Comparison of ENCODE assay signal across 10 cellular contexts in genomic region chr1:246583448-246584185, GRCh38. TPM values are rescaled to one million over a fixed set of nuclear protein-coding genes. Genes with fewer than 3 reads are reported as not detected.
DNase-seq lines count a peak whose midpoint lies in the region; ATAC-seq, FAIRE-seq and TF ChIP-seq lines count a peak whose summit lies in the region.
"Had no signal": no experiment of that assay in that cellular context is flagged by ENCODE, and none has a peak within 500 bp of the region (broad histone marks: within the 10 kb centered on the region; RNA-seq: fewer than 3 reads in every experiment).

No MANE protein-coding gene starts in this region.

- intact Hi-C loops in ascending aorta (cut with DNase I): no loop called here

- no peaks in the 10 kb centered on the region for H3K27me3 ChIP-seq in small intestine (ENCODE audit: control insufficient read depth in 2 of 2, insufficient read depth in 2 of 2, low read length in 2 of 2)
- no peaks in the 10 kb centered on the region for H3K27me3 ChIP-seq in ascending aorta

- peak; percentile 20 for DNase-seq in NCI-H510A treated with DMSO at 0.1 percent for 48 hours (lab: John Stamatoyannopoulos, UW)
- peak; percentile 68 for DNase-seq in fibroblast of villous mesenchyme (ENCODE audit: low read depth)
- peak; percentile 96 for DNase-seq in small intestine
- DNase-seq in ascending aorta (ENCODE audit: low spot score in 2 of 2): no peak
- DNase-seq in RPMI8226: no peak
- DNase-seq in putamen (ENCODE audit: low spot score): no peak
- DNase-seq: MM.1S, naive B cell had no signal

- 46 to 72% (median 65%) methylated on average over 6 of the region's 6 CpGs for WGBS in small intestine, 3 donors

- H3K9me3 ChIP-seq in HEK293 (ENCODE audit: control insufficient read depth, insufficient read depth, low read depth, low read length): no peaks in the 10 kb centered on the region
- no peaks in the 10 kb centered on the region for H3K9me3 ChIP-seq in small intestine (ENCODE audit: control insufficient read depth, low read depth)
- no peaks in the 10 kb centered on the region for H3K9me3 ChIP-seq in ascending aorta

- CTCF ChIA-PET in HEK293 (lab: Yijun Ruan, JAX): interaction anchor here (0.6 kb wide), 1 partner anchor 23 kb away, joined by 4 read pairs; no protein-coding TSS in a partner anchor

- POLR2A ChIA-PET in HEK293 (lab: Yijun Ruan, JAX): no interaction called here

- H3K4me3 ChIP-seq in HEK293 (ENCODE audit: low read depth, low read length) (no peak overlapping the region), fibroblast of villous mesenchyme (ENCODE audit: low read depth, low read length) (no peak overlapping the region), small intestine (ENCODE audit: low read depth in 1 of 2, low read length in 2 of 2) (peak overlapping the region in 1 of 2 donors; percentile 50), ascending aorta (no peak overlapping the region)

- H3K27ac ChIP-seq in HEK293 (ENCODE audit: extremely low read depth, low read depth, low read length) (no peak overlapping the region), small intestine (ENCODE audit: low read depth in 1 of 2, low read length in 1 of 2) (peak overlapping the region; percentile 56 to 80), ascending aorta (no peak overlapping the region)

- no peak for TF ChIP-seq CTCF in HEK293 (tag by site-specific recombination; IDR thresholded peaks at IDR 0.05)
- TF ChIP-seq CTCF in fibroblast of villous mesenchyme (IDR thresholded peaks at IDR 0.05; ENCODE audit: insufficient read depth, low read depth, low read length): no peak
- TF ChIP-seq CTCF in ascending aorta (IDR thresholded peaks at IDR 0.05): no peak

- peak; percentile 67 for FAIRE-seq in small intestine (lab: Jason Lieb, UNC)

- no peak for ATAC-seq in HG03442 (IDR thresholded peaks at IDR 0.05; ENCODE audit: unreplicated experiment)

- no peaks in the 10 kb centered on the region for H3K4me1 ChIP-seq in HEK293 (ENCODE audit: control insufficient read depth, insufficient read depth, low read length)
- peaks cover 3 to 20% of the 10 kb centered on the region in 2 donors for H3K4me1 ChIP-seq in small intestine (ENCODE audit: control insufficient read depth in 2 of 2, insufficient read depth in 1 of 2, low read depth in 1 of 2, low read length in 1 of 2)
- peaks cover 0 to 15% of the 10 kb centered on the region in 2 donors for H3K4me1 ChIP-seq in ascending aorta

- H3K36me3 ChIP-seq in HEK293 (ENCODE audit: control insufficient read depth in 2 of 2, insufficient read depth in 1 of 2, low read length in 2 of 2) (no peaks in the 10 kb centered on the region), small intestine (ENCODE audit: control insufficient read depth in 2 of 2, insufficient read depth in 2 of 2, low read length in 2 of 2) (no peaks in the 10 kb centered on the region), ascending aorta (peaks cover 5 to 9% of the 10 kb centered on the region in 2 donors)

TF ChIP-seq in HEK293, 187 proteins besides CTCF, POLR2A, EP300 and RAD21:
- peak; percentile 44 for TF ChIP-seq ZNF843 (tag by site-specific recombination; IDR thresholded peaks at IDR 0.05)
- no peak for TF ChIP-seq ZSCAN30 (tag by site-specific recombination; IDR thresholded peaks at IDR 0.05)
- TF ChIP-seq ZNF132 (tag by site-specific recombination; IDR thresholded peaks at IDR 0.05; ENCODE audit: borderline replicate concordance): no peak
- peak; percentile 80 for TF ChIP-seq PRDM6 (tag by site-specific recombination; IDR thresholded peaks at IDR 0.05)
- no peak for TF ChIP-seq ZBTB21 (tag by site-specific recombination; IDR thresholded peaks at IDR 0.05)
- peak; percentile 48 for TF ChIP-seq FEZF1 (tag by site-specific recombination; IDR thresholded peaks at IDR 0.05)

RNA-seq across cellular contexts. Expression of gene CNST, which starts 17.4 kb away (rescaled TPM):
- total RNA-seq in fibroblast of villous mesenchyme: 27.7 and 44.0 TPM in 2 replicates
- polyA plus RNA-seq in small intestine: 10 to 100 TPM in 2 of 3 donors, 1 to 10 TPM in 1; 9.6 to 22.6 (median 10.3) TPM
- total RNA-seq in ascending aorta: 125 TPM

RNA-seq across cellular contexts. Expression of gene TFB2M, which starts 17.6 kb away (rescaled TPM):
- 24.8 and 29.4 TPM in 2 replicates for total RNA-seq in fibroblast of villous mesenchyme
- polyA plus RNA-seq in small intestine: 10 to 100 TPM in 1 of 3 donors, 1 to 10 TPM in 2; 7.8 to 12.9 (median 7.8) TPM
- total RNA-seq in ascending aorta: 1.6 TPM

Comparison
In these comparisons a context has a peak if more than half of its experiments do, and no peak if none do; other contexts are left out.
1. H3K27ac ChIP-seq: peak in small intestine (2 of 2); none in HEK293 (single experiment) and ascending aorta (0 of 2).
2. DNase-seq: peak in NCI-H510A treated with DMSO at 0.1 percent for 48 hours (single experiment), fibroblast of villous mesenchyme (single experiment) and small intestine (single experiment); none in ascending aorta (0 of 2), RPMI8226 (single experiment) and putamen (single experiment).